In genomic region chr1:207828046-207828445, GRCh38 we compare ENCODE assay signal across 8 cellular contexts.
A peak's percentile ranks its signal among the peaks of the same experiment; 100 is the strongest.
DNase-seq lines count a peak whose midpoint lies in the region; TF ChIP-seq lines count a peak whose summit lies in the region.

No MANE protein-coding gene starts in this region.

- H3K4me1 ChIP-seq in esophagus muscularis mucosa (peaks cover 86 to 90% (median 89%) of the 10 kb centered on the region in 4 donors), spleen (peaks cover 73 to 100% (median 95%) of the 10 kb centered on the region in 6 donors)

- H3K27ac ChIP-seq in VCaP (peak overlapping the region; percentile 97), esophagus muscularis mucosa (replicated peaks in 1 of 4) (peak overlapping the region; percentile 97 to 99 (median 98)), spleen (peak overlapping the region; percentile 22 to 98 (median 95))

- in situ Hi-C loops in G401 (cut with HindIII; ENCODE audit: low sequenced_read_pairs): no loop called here

- H3K27me3 ChIP-seq in esophagus muscularis mucosa (peaks cover 0 to 3% (median 0%) of the 10 kb centered on the region in 4 donors), spleen (replicated peaks in 1 of 7) (no peaks in the 10 kb centered on the region)

- no peak for TF ChIP-seq EP300 in esophagus muscularis mucosa (IDR thresholded peaks at IDR 0.05)

- peak; percentile 44 for DNase-seq in G401 (ENCODE audit: low spot score)
- DNase-seq in esophagus muscularis mucosa (ENCODE audit: extremely low spot score): no peak
- DNase-seq in spleen: no peak
- no peak for DNase-seq in AML-193 (lab: John Stamatoyannopoulos, UW)
- DNase-seq in DMS114 treated with DMSO at 0.1 percent for 48 hours (lab: John Stamatoyannopoulos, UW; ENCODE audit: unreplicated experiment): no peak
- no peak for DNase-seq in activated CD4-positive, alpha-beta T cell treated with anti-CD3 and anti-CD28 coated beads, Interleukin-2, amount 50 U/mL, for 4 hours
- DNase-seq in HT-29 (ENCODE audit: low spot score): no peak

- TF ChIP-seq POLR2A in esophagus muscularis mucosa (IDR thresholded peaks at IDR 0.05; ENCODE audit: low read depth): no peak
- no peak for TF ChIP-seq POLR2A in spleen (IDR thresholded peaks at IDR 0.05)

- H3K4me3 ChIP-seq in esophagus muscularis mucosa: no peak overlapping the region
- H3K4me3 ChIP-seq in spleen: peak overlapping the region in 1 of 8 donors; percentile 29

- no peak for TF ChIP-seq CTCF in VCaP (conservative IDR thresholded peaks at IDR 0.05)
- TF ChIP-seq CTCF in esophagus muscularis mucosa (IDR thresholded peaks at IDR 0.05): no peak
- no peak for TF ChIP-seq CTCF in spleen (IDR thresholded peaks at IDR 0.05 in 8 of 11, conservative IDR thresholded peaks at IDR 0.05 in 3 of 11)

- H3K36me3 ChIP-seq in esophagus muscularis mucosa (no peaks in the 10 kb centered on the region), spleen (no peaks in the 10 kb centered on the region)

- H3K9me3 ChIP-seq in esophagus muscularis mucosa (no peaks in the 10 kb centered on the region), spleen (no peaks in the 10 kb centered on the region)

- WGBS in esophagus muscularis mucosa: 68% methylated on average over 5 of the region's 5 CpGs
- WGBS in spleen, 5 donors: 59 to 78% (median 71%) methylated on average over 5 of the region's 5 CpGs

- intact Hi-C loops in esophagus muscularis mucosa (cut with DNase I) (loop anchor here (1.0 kb wide), 1 partner anchor 41 kb away; no protein-coding TSS in a partner anchor), spleen (cut with DNase I; ENCODE audit: low total_unique reads) (loop anchor here (5.0 kb wide), 1 partner anchor 39 kb away; no protein-coding TSS in a partner anchor)
